ENCODE assay signal across 7 cellular contexts in the genomic region with DNA sequence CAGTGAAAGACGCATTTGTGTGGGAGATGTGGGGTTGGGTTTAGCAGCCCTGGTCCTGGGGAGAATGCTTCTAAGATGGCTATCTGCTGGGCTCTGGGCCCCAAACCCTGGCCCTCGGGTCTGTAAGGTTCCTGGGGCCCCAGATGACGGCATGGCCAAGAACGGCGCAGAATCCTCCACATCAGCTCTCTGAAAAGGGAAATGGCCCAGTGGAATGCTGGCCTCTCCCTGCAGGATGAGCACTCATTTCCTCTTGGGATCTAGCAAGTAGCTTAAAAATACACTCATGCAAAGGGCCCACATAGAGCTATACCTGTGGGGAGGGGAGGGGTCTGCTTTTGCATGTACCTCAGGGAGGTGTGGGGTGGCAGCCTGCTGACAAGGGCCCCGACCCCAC. TPM values are rescaled to one million over a fixed set of nuclear protein-coding genes. Genes with fewer than 3 reads are reported as not detected.
DNase-seq lines count a peak whose midpoint lies in the region; ATAC-seq and TF ChIP-seq lines count a peak whose summit lies in the region.

No MANE protein-coding gene starts in this region.

- 62% methylated on average over 6 of the region's 6 CpGs for WGBS in HUES64
- 44 to 52% (median 47%) methylated on average over 5 to 6 of the region's 6 CpGs for WGBS in adrenal gland, 4 donors

- H3K4me3 ChIP-seq in HUES64 (ENCODE audit: low read length) = peak overlapping the region; percentile 39
- H3K4me3 ChIP-seq in adrenal gland = peak overlapping the region in 1 of 4 donors; percentile 44
- H3K4me3 ChIP-seq in stomach smooth muscle (ENCODE audit: low read length in 2 of 2) = peak overlapping the region; percentile 47 to 71

- TF ChIP-seq CTCF in adrenal gland (IDR thresholded peaks at IDR 0.05) = no peak

- TF ChIP-seq POLR2A in adrenal gland (IDR thresholded peaks at IDR 0.05) = no peak

- H3K27ac ChIP-seq in HUES64 (ENCODE audit: low read depth, low read length) = peak overlapping the region; percentile 92
- peak overlapping the region; percentile 22 to 91 (median 78) for H3K27ac ChIP-seq in adrenal gland
- peak overlapping the region; percentile 69 for H3K27ac ChIP-seq in stomach smooth muscle (ENCODE audit: low read length)

- intact Hi-C loops in adrenal gland (cut with DNase I) = loop anchor here in 1 of 2 donors (10.0 kb wide), 1 partner anchor 149 kb away; a partner anchor contains a TSS

- H3K4me1 ChIP-seq in HUES64 (ENCODE audit: insufficient read depth, low read length) (peaks cover 35% of the 10 kb centered on the region), adrenal gland (replicated peaks in 1 of 2) (peaks cover 15 to 20% of the 10 kb centered on the region in 2 donors), stomach smooth muscle (ENCODE audit: control insufficient read depth, insufficient read depth, low read length) (peaks cover 22% of the 10 kb centered on the region)

- no peak for ATAC-seq in GM21717 (IDR thresholded peaks at IDR 0.05; ENCODE audit: unreplicated experiment)

- peak in 2 of 7 donors; percentile 46 to 62 for DNase-seq in adrenal gland
- peak; percentile 59 for DNase-seq in iris pigment epithelial cell (ENCODE audit: low read depth)
- no peak for DNase-seq in NCI-H1694 (lab: John Stamatoyannopoulos, UW)
- no peak for DNase-seq in NCI-H2171 (lab: John Stamatoyannopoulos, UW)

- H3K36me3 ChIP-seq in HUES64 (ENCODE audit: insufficient read depth, low read length) (no peaks in the 10 kb centered on the region), adrenal gland (replicated peaks in 1 of 2) (no peaks in the 10 kb centered on the region), stomach smooth muscle (ENCODE audit: control insufficient read depth in 2 of 2, insufficient read depth in 2 of 2, low read length in 2 of 2) (no peaks in the 10 kb centered on the region)

- H3K27me3 ChIP-seq in HUES64 (ENCODE audit: insufficient read depth, low read length) (0 out of 2 replicates have a peak, but pooled peaks cover 5% of the 10 kb centered on the region), adrenal gland (no peaks in the 10 kb centered on the region), stomach smooth muscle (ENCODE audit: control insufficient read depth in 1 of 2, insufficient read depth in 2 of 2, low read length in 2 of 2) (no peaks in the 10 kb centered on the region)

- H3K9me3 ChIP-seq in HUES64 (ENCODE audit: insufficient read depth, low read depth, low read length) (no peaks in the 10 kb centered on the region), adrenal gland (replicated peaks in 1 of 3) (no peaks in the 10 kb centered on the region), stomach smooth muscle (ENCODE audit: control insufficient read depth in 2 of 2, low read length in 2 of 2) (no peaks in the 10 kb centered on the region)

- H3K9ac ChIP-seq in HUES64 (ENCODE audit: low read depth, low read length) (peak overlapping the region; percentile 60; the same call in 1 of the 2 replicates), stomach smooth muscle (ENCODE audit: low read length in 2 of 2) (peak overlapping the region; percentile 36 to 39)

RNA-seq across cellular contexts. Expression of a gene that starts 37.5 kb away (rescaled TPM):
- not detected for polyA plus RNA-seq in HUES64 (2013, experiment 1 of 2)
- polyA plus RNA-seq in HUES64 (2013, experiment 2 of 2) = not detected
- total RNA-seq in adrenal gland = not detected
- polyA plus RNA-seq in adrenal gland = not detected
